ENCODE assay signal across 8 cellular contexts in the genomic region with DNA sequence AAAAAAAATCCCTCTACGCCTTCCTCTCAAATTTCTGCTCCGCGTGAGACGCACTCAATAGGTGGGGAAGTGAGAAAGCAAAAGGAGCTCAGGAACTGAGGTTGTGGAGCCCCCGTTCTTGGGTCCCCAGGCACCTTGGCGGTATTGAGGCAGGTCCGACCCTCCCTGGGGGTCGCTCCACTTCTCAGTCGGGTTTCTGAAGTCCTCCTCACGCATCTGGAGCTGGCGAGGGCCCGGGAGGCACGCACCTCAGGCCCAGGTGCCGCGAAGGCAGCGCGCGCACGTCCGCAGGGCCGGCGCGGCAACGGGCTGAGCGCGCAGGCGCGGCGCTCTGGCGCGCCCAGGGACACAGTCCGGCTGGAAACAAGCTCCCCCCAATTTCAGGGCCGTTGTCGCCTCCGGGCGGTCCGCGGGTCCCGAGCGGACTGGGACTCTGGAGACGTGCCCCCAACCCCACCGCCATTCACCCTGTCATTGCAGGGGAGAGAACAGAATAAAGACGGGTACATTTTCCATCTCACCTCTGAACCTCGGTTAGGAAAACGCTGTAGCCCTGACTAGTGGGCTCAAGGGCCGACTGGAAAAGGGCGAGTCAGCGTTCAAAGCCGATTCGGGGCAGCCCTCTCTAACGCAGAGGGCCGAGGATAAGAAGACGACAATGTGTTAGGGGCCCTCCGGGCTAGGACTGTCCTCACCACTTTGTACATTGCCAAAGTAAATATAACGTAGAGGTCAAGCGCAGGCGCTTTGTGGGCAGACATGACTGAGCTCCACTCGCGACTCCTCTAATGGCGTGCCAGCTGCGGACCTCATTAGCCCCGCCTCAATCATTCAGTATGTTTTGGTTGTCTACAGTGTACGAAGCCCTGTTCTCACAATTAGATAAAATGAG. TPM values are rescaled to one million over a fixed set of nuclear protein-coding genes. Genes with fewer than 3 reads are reported as not detected.
DNase-seq lines count a peak whose midpoint lies in the region; ATAC-seq and TF ChIP-seq lines count a peak whose summit lies in the region.

TSS of gene ZNF770 (minus strand) at position 306 of the 892 bp plus-strand sequence. CDS start 4,853 bp downstream, outside the sequence.

- TF ChIP-seq CTCF in Caco-2 (IDR thresholded peaks at IDR 0.05; ENCODE audit: insufficient read depth in 1 of 2, low read depth in 1 of 2, low read length in 1 of 2, severe bottlenecking in 1 of 2, unreplicated experiment in 1 of 2) (no peak), OCI-LY3 (IDR thresholded peaks at IDR 0.05; ENCODE audit: low read depth, low read length) (no peak)

- H3K4me2 ChIP-seq in OCI-LY3 (ENCODE audit: low read length) = peak within 1 kb of the TSS; percentile 96

- peaks cover 4% of the 10 kb centered on the region; the same call in 1 of the 2 replicates for H3K4me1 ChIP-seq in Caco-2
- H3K4me1 ChIP-seq in OCI-LY3 (ENCODE audit: low read length) = peaks cover 23% of the 10 kb centered on the region
- H3K4me1 ChIP-seq in mucosa of rectum (ENCODE audit: control insufficient read depth in 2 of 2, insufficient read depth in 2 of 2, low read length in 2 of 2) = peaks cover 9 to 10% of the 10 kb centered on the region in 2 donors

- H3K9me3 Mint-ChIP-seq in Caco-2 (ENCODE audit: unreplicated experiment) = no peaks in the 10 kb centered on the region

- peak within 1 kb of the TSS; percentile 98 for H3K27ac Mint-ChIP-seq in Caco-2 (ENCODE audit: unreplicated experiment)

- POLR2A ChIA-PET in Caco-2 (lab: Charles Lee) = interaction anchor here (2.8 kb wide), 1 partner anchor 19 kb away, joined by 26 read pairs; the partner anchor contains the start of gene AQR

- H3K4me3 Mint-ChIP-seq in Caco-2 (ENCODE audit: unreplicated experiment) = peak within 1 kb of the TSS; percentile 95

- H3K79me2 ChIP-seq in OCI-LY3 (ENCODE audit: low read length) = peaks cover 50% of the 10 kb centered on the region

- ATAC-seq in GM21390 (IDR thresholded peaks at IDR 0.05; ENCODE audit: unreplicated experiment) = peak; percentile 71

- H2AFZ ChIP-seq in OCI-LY3 (ENCODE audit: low read depth, low read length) = peak within 1 kb of the TSS; percentile 100

- peaks cover 14% of the 10 kb centered on the region for H3K36me3 Mint-ChIP-seq in Caco-2 (ENCODE audit: insufficient read depth, unreplicated experiment)

- H3K9me3 ChIP-seq in Caco-2 (no peaks in the 10 kb centered on the region), OCI-LY3 (ENCODE audit: insufficient read depth, low read length) (no peaks in the 10 kb centered on the region), mucosa of rectum (ENCODE audit: control insufficient read depth in 2 of 2, low read length in 2 of 2) (no peaks in the 10 kb centered on the region)

- no peaks in the 10 kb centered on the region for H3K36me3 ChIP-seq in Caco-2 (ENCODE audit: control insufficient read depth, insufficient read depth, low read length)
- H3K36me3 ChIP-seq in OCI-LY3 (replicated peaks; ENCODE audit: low read depth, low read length) = peaks cover 19% of the 10 kb centered on the region
- peaks cover 0 to 6% of the 10 kb centered on the region in 2 donors for H3K36me3 ChIP-seq in mucosa of rectum (ENCODE audit: control insufficient read depth in 2 of 2, insufficient read depth in 2 of 2, low read length in 2 of 2)

- H3K27me3 ChIP-seq in Caco-2 (replicated peaks; ENCODE audit: control insufficient read depth, insufficient read depth, low read length) = no peaks in the 10 kb centered on the region
- no peaks in the 10 kb centered on the region for H3K27me3 ChIP-seq in OCI-LY3 (ENCODE audit: low read depth, low read length)
- no peaks in the 10 kb centered on the region for H3K27me3 ChIP-seq in mucosa of rectum (ENCODE audit: control insufficient read depth in 2 of 2, insufficient read depth in 2 of 2, low read length in 2 of 2)

- H3K27ac ChIP-seq in OCI-LY3 (ENCODE audit: low read length) = peak within 1 kb of the TSS; percentile 82
- H3K27ac ChIP-seq in epithelial cell of prostate = peak within 1 kb of the TSS; percentile 88
- peak within 1 kb of the TSS; percentile 95 to 96 for H3K27ac ChIP-seq in mucosa of rectum (ENCODE audit: low read depth in 2 of 2, low read length in 2 of 2)

- CTCF ChIA-PET in Caco-2 (lab: Charles Lee) = interaction anchor here (2.9 kb wide), 1 partner anchor 19 kb away, joined by 30 read pairs; the partner anchor contains the start of gene AQR

- H3K27me3 Mint-ChIP-seq in Caco-2 (ENCODE audit: insufficient read depth, unreplicated experiment) = no peaks in the 10 kb centered on the region

- H4K20me1 ChIP-seq in OCI-LY3 (ENCODE audit: insufficient read depth, low read length) = peaks cover 23% of the 10 kb centered on the region

- H3K4me1 Mint-ChIP-seq in Caco-2 (ENCODE audit: low read depth, unreplicated experiment) = peaks cover 6% of the 10 kb centered on the region

- H3K9ac ChIP-seq in OCI-LY3 (ENCODE audit: low read length) = peak within 1 kb of the TSS; percentile 97
- H3K9ac ChIP-seq in mucosa of rectum (ENCODE audit: low read depth in 1 of 2, low read length in 2 of 2) = peak within 1 kb of the TSS; percentile 98 to 99

- intact Hi-C loops in Caco-2 (cut with micrococcal nuclease; ENCODE audit: unreplicated experiment) = loop anchor here (1.0 kb wide), 1 partner anchor 19 kb away; the partner anchor contains the start of gene AQR

- DNase-seq in Caco-2 (peak; percentile 80 to 89), HUDEP-2 (lab: John Stamatoyannopoulos, UW; ENCODE audit: unreplicated experiment in 76 of 76) (peak in 72 of 76 experiments; percentile 17 to 83 (median 62)), activated T-cell treated with anti-CD3 and anti-CD28 coated beads for 4 hours (peak; percentile 80), epithelial cell of prostate (ENCODE audit: low read depth, low spot score) (no peak)
- DNase-seq in stimulated activated CD8-positive, alpha-beta memory T cell treated with anti-CD3 and anti-CD28 coated beads, Interleukin-4, amount 100 ng/mL, for 4 hours (ENCODE audit: low read depth in 2 of 2, low spot score in 1 of 2) = peak; percentile 64 to 67

- no TSS peak for BruUV-seq in Caco-2 (replicated peaks; lab: Mats Ljungman, UMichigan)

- H3K4me3 ChIP-seq in Caco-2 (ENCODE audit: low read depth, low read length) (peak within 1 kb of the TSS; percentile 90), OCI-LY3 (ENCODE audit: low read length) (peak within 1 kb of the TSS; percentile 92), mucosa of rectum (ENCODE audit: low read length in 2 of 2) (peak within 1 kb of the TSS; percentile 91 to 99)

RNA-seq across cellular contexts. Expression of gene ZNF770, which starts in this region (rescaled TPM):
- total RNA-seq in Caco-2 (2022) = 31.4 and 33.0 TPM in 2 replicates
